Comparison of ENCODE assay signal across 31 cellular contexts in genomic region chr6:168269455-168270243, GRCh38. TPM values are rescaled to one million over a fixed set of nuclear protein-coding genes. Genes with fewer than 3 reads are reported as not detected.
"Had no signal": no experiment of that assay in that cellular context is flagged by ENCODE, and none has a peak within 500 bp of the region (broad histone marks: within the 10 kb centered on the region; RNA-seq: fewer than 3 reads in every experiment).

No MANE protein-coding gene starts in this region.

- H3K27ac Mint-ChIP-seq: activated CD8-positive, alpha-beta T cell treated with anti-CD3 and anti-CD28 coated beads for 36 hours; activated naive CD4-positive, alpha-beta T cell treated with anti-CD3 and anti-CD28 coated beads, Interleukin-2, amount 50 U/mL, for 24 hours; activated T-cell treated with anti-CD3 and anti-CD28 coated beads, Interleukin-2, amount 50 U/mL, for 72 hours had no signal

- H3K27me3 ChIP-seq: body of pancreas, MG63 had no signal

- H3K4me3 Mint-ChIP-seq: activated CD4-positive, alpha-beta T cell treated with anti-CD3 and anti-CD28 coated beads, Interleukin-2, amount 10 ng/mL, durations not matched to agents 24 days and 14 days; activated CD8-positive, alpha-beta T cell treated with anti-CD3 and anti-CD28 coated beads for 36 hours; activated naive CD4-positive, alpha-beta T cell treated with anti-CD3 and anti-CD28 coated beads, Interleukin-2, amount 50 U/mL, for 24 hours; activated T-cell treated with anti-CD3 and anti-CD28 coated beads, Interleukin-2, amount 50 U/mL, for 72 hours; activated T-helper 17 cell treated with anti-CD3 and anti-CD28 coated beads, Interleukin-2, amount 50 U/mL, for 72 hours had no signal

- H3K9me3 ChIP-seq: adrenal gland, body of pancreas, breast epithelium, MG63, SJCRH30 had no signal

- H3K4me1 ChIP-seq: adrenal gland, breast epithelium, SJCRH30 had no signal

- H3K4me1 Mint-ChIP-seq: activated CD4-positive, alpha-beta T cell treated with anti-CD3 and anti-CD28 coated beads, Interleukin-2, amount 10 ng/mL, durations not matched to agents 24 days and 14 days; activated naive CD4-positive, alpha-beta T cell treated with anti-CD3 and anti-CD28 coated beads, Interleukin-2, amount 50 U/mL, for 24 hours had no signal

- H3K36me3 Mint-ChIP-seq: activated naive CD4-positive, alpha-beta T cell treated with anti-CD3 and anti-CD28 coated beads, Interleukin-2, amount 50 U/mL, for 24 hours had no signal

- H3K4me3 ChIP-seq: adrenal gland, body of pancreas, breast epithelium, MG63, SJCRH30, SK-N-MC had no signal

- H3K27ac ChIP-seq: adrenal gland, body of pancreas, breast epithelium, SJCRH30, SK-N-MC, WERI-Rb-1 had no signal

- H3K9me3 Mint-ChIP-seq: activated CD4-positive, alpha-beta T cell treated with anti-CD3 and anti-CD28 coated beads, Interleukin-2, amount 10 ng/mL, durations not matched to agents 24 days and 14 days; activated CD8-positive, alpha-beta T cell treated with anti-CD3 and anti-CD28 coated beads for 36 hours; activated naive CD4-positive, alpha-beta T cell treated with anti-CD3 and anti-CD28 coated beads, Interleukin-2, amount 50 U/mL, for 24 hours; activated T-cell treated with anti-CD3 and anti-CD28 coated beads, Interleukin-2, amount 50 U/mL, for 72 hours; activated T-helper 17 cell treated with anti-CD3 and anti-CD28 coated beads, Interleukin-2, amount 50 U/mL, for 72 hours had no signal

- DNase-seq: activated CD4-positive, alpha-beta T cell treated with anti-CD3 and anti-CD28 coated beads for 1 hour; activated CD4-positive, alpha-beta T cell treated with anti-CD3 and anti-CD28 coated beads, Interleukin-2, amount 10 ng/mL, durations not matched to agents 24 days and 14 days; activated CD4-positive, alpha-beta T cell treated with anti-CD3 and anti-CD28 coated beads, Interleukin-2, amount 50 U/mL, for 4 hours; activated CD4-positive, CD25-positive, alpha-beta regulatory T cell; activated CD8-positive, alpha-beta T cell treated with anti-CD3 and anti-CD28 coated beads for 36 hours; activated effector memory CD4-positive, alpha-beta T cell treated with anti-CD3 and anti-CD28 coated beads, Interleukin-2, amount 50 U/mL, for 16 hours; activated naive CD4-positive, alpha-beta T cell; activated T-cell treated with anti-CD3 and anti-CD28 coated beads, Interleukin-2, amount 50 U/mL, for 1 hour; activated T-cell treated with anti-CD3 and anti-CD28 coated beads, Interleukin-2, amount 50 U/mL, for 72 hours; adrenal gland; body of pancreas; Kasumi-1; MG63; NCI-H1048; NCI-H1105 treated with DMSO at 0.1 percent for 48 hours; NCI-H1436; NCI-H1694; NCI-H1930; NCI-H510A; NCI-H748 treated with DMSO at 0.1 percent for 48 hours; NK-92 treated with Interleukin-12 subunit alpha and Interleukin-12 subunit beta, amount 100 ng/mL, for 24 hours; SHP77; SJCRH30; T1000; WERI-Rb-1 had no signal

- H3K36me3 ChIP-seq: adrenal gland, breast epithelium, MG63, SJCRH30, WERI-Rb-1 had no signal

RNA-seq across cellular contexts. Expression of gene DACT2, which starts 49.9 kb away (rescaled TPM):
- total RNA-seq: activated CD8-positive, alpha-beta memory T cell treated with anti-CD3 and anti-CD28 coated beads for 36 hours; activated CD8-positive, alpha-beta T cell treated with anti-CD3 and anti-CD28 coated beads for 36 hours; OCI-LY7; SJCRH30 had no signal
